Comparison of ENCODE assay signal across 1 cellular context in genomic region chr15:48392356-48392755, GRCh38.
TF ChIP-seq lines count a peak whose summit lies in the region.

No MANE protein-coding gene starts in this region.

TF ChIP-seq in GM23338, 12 proteins besides CTCF, POLR2A, EP300 and RAD21 (continued from another document):
- TF ChIP-seq REST (IDR thresholded peaks at IDR 0.05; ENCODE audit: unreplicated experiment) = no peak
